Comparison of ENCODE assay signal across 8 cellular contexts in genomic region chr7:99409192-99409572, GRCh38. TPM values are rescaled to one million over a fixed set of nuclear protein-coding genes. Genes with fewer than 3 reads are reported as not detected.
DNase-seq lines count a peak whose midpoint lies in the region; ATAC-seq and TF ChIP-seq lines count a peak whose summit lies in the region.

No MANE protein-coding gene starts in this region.

- TF ChIP-seq CTCF in AG04449 (IDR thresholded peaks at IDR 0.05; ENCODE audit: insufficient read depth, low read length, missing control alignments) (no peak), natural killer cell (IDR thresholded peaks at IDR 0.05) (no peak)

- H3K27me3 Mint-ChIP-seq in natural killer cell (ENCODE audit: low read depth in 2 of 2), result no peaks in the 10 kb centered on the region

- POLR2A ChIA-PET in AG04449 (lab: Yijun Ruan, JAX), result interaction anchor here (0.8 to 3.5 kb wide), 10 partner anchors 10 to 215 kb away, joined by 3 to 21 read pairs (median 4); partner anchors contain the start of genes CPSF4, PTCD1 and ZKSCAN5

- H3K36me3 ChIP-seq in NT2/D1 (ENCODE audit: insufficient read depth, insufficient read length, low read length), result peaks cover 60% of the 10 kb centered on the region

- no peaks in the 10 kb centered on the region for H3K27me3 ChIP-seq in NT2/D1 (ENCODE audit: insufficient read depth, insufficient read length)

- H3K4me1 Mint-ChIP-seq in natural killer cell, result peaks cover 46 to 55% of the 10 kb centered on the region in 2 donors

- DNase-seq in AG04449 (ENCODE audit: low read depth, low spot score) (no peak), NT2/D1 (ENCODE audit: low read depth, low spot score) (no peak), dermis blood vessel endothelial cell (peak; percentile 29), natural killer cell (no peak), COLO668 (lab: John Stamatoyannopoulos, UW; ENCODE audit: unreplicated experiment) (no peak)
- DNase-seq in activated CD4-positive, alpha-beta T cell treated with anti-CD3 and anti-CD28 coated beads for 4 hours, result no peak

- H3K9ac ChIP-seq in NT2/D1 (ENCODE audit: insufficient read length, low read depth), result peak overlapping the region; percentile 97

- ATAC-seq in GM19467 (IDR thresholded peaks at IDR 0.05; ENCODE audit: unreplicated experiment) (peak; percentile 9), natural killer cell (peak in 1 of 3 donors; percentile 4), HG03159 (IDR thresholded peaks at IDR 0.05; ENCODE audit: unreplicated experiment) (no peak)

- peaks cover 4% of the 10 kb centered on the region for H3K4me1 ChIP-seq in NT2/D1 (ENCODE audit: insufficient read depth, insufficient read length)

- CTCF ChIA-PET in AG04449 (lab: Yijun Ruan, JAX), result interaction anchor here (1.1 kb wide), 1 partner anchor 84 kb away, joined by 3 read pairs; no protein-coding TSS in a partner anchor

- no peaks in the 10 kb centered on the region for H3K9me3 ChIP-seq in NT2/D1 (ENCODE audit: insufficient read depth, low read length)

- peak overlapping the region; percentile 93 for H3K27ac Mint-ChIP-seq in natural killer cell

- H3K9me3 Mint-ChIP-seq in natural killer cell, result no peaks in the 10 kb centered on the region

- H3K36me3 Mint-ChIP-seq in natural killer cell, result peaks cover 6% of the 10 kb centered on the region

- peak overlapping the region; percentile 98 for H3K4me3 ChIP-seq in AG04449 (ENCODE audit: low read depth, low read length)
- peak overlapping the region; percentile 98 for H3K4me3 ChIP-seq in NT2/D1 (ENCODE audit: insufficient read length, low read depth)

- H3K4me3 Mint-ChIP-seq in natural killer cell, result peak overlapping the region; percentile 96

- intact Hi-C loops in natural killer cell (cut with micrococcal nuclease), result loop anchor here (2.0 to 5.0 kb wide), 4 partner anchors 16 to 143 kb away; partner anchors contain the start of genes ARPC1B, FAM200A and ZKSCAN5

RNA-seq across cellular contexts. Expression of gene BUD31, which starts 0.4 kb away (rescaled TPM):
- total RNA-seq in dermis blood vessel endothelial cell, result 76.4 and 86.7 TPM in 2 replicates
- total RNA-seq in natural killer cell, result 100 to 1,000 TPM; 145 to 190 (median 187) TPM

RNA-seq across cellular contexts. Expression of gene PDAP1, which starts 0.8 kb away (rescaled TPM):
- total RNA-seq in dermis blood vessel endothelial cell, result 52.9 and 74.3 TPM in 2 replicates
- 10 to 100 TPM; 55.3 to 60.6 (median 59.3) TPM for total RNA-seq in natural killer cell

RNA-seq across cellular contexts. Expression of gene PTCD1, which starts 29.4 kb away (rescaled TPM):
- total RNA-seq in dermis blood vessel endothelial cell, result 5.5 and 6.8 TPM in 2 replicates
- 1 to 10 TPM; 5.3 to 6.6 (median 6.4) TPM for total RNA-seq in natural killer cell

RNA-seq across cellular contexts. Expression of gene CPSF4, which starts 29.6 kb away (rescaled TPM):
- 24.7 and 28.1 TPM in 2 replicates for total RNA-seq in dermis blood vessel endothelial cell
- total RNA-seq in natural killer cell, result 10 to 100 TPM; 54.0 to 61.6 (median 54.8) TPM

RNA-seq across cellular contexts. Expression of gene ARPC1B, which starts 34.7 kb away (rescaled TPM):
- total RNA-seq in dermis blood vessel endothelial cell, result 464 and 901 TPM in 2 replicates
- total RNA-seq in natural killer cell, result 100 to 1,000 TPM; 161 to 184 (median 179) TPM
